ENCODE assay signal across 9 cellular contexts in genomic region chr13:110306340-110306959, GRCh38. TPM values are rescaled to one million over a fixed set of nuclear protein-coding genes. Genes with fewer than 3 reads are reported as not detected.
DNase-seq lines count a peak whose midpoint lies in the region; ATAC-seq, FAIRE-seq and TF ChIP-seq lines count a peak whose summit lies in the region.
"Had no signal": no experiment of that assay in that cellular context is flagged by ENCODE, and none has a peak within 500 bp of the region (broad histone marks: within the 10 kb centered on the region; RNA-seq: fewer than 3 reads in every experiment).

No MANE protein-coding gene starts in this region.

- TF ChIP-seq CTCF in HFFc6 (IDR thresholded peaks at IDR 0.05) (no peak), bronchial epithelial cell (IDR thresholded peaks at IDR 0.05; ENCODE audit: insufficient read depth, low read length, severe bottlenecking) (no peak)

- H3K27ac Mint-ChIP-seq in HFFc6: peak overlapping the region; percentile 62
- no peak overlapping the region for H3K27ac Mint-ChIP-seq in activated CD8-positive, alpha-beta T cell treated with anti-CD3 and anti-CD28 coated beads, Interleukin-2, amount 10 ng/mL, durations not matched to agents 7 days and 5 days
- H3K27ac Mint-ChIP-seq: activated T-helper 1 cell treated with anti-CD3 and anti-CD28 coated beads, Interleukin-12 subunit alpha, Interleukin-12 subunit beta, Interleukin-2, Interleukin-4 antibody, amounts not matched to agents 30 ng/mL and 10 ng/mL and 1 ng/mL, durations not matched to agents 14 hours and 24 hours and 36 hours had no signal

- FAIRE-seq in bronchial epithelial cell (lab: Jason Lieb, UNC): no peak

- H3K4me1 ChIP-seq in skeletal muscle satellite cell (ENCODE audit: control insufficient read depth, insufficient read depth, low read length): peaks cover 65% of the 10 kb centered on the region

- ATAC-seq in activated CD8-positive, alpha-beta T cell treated with anti-CD3 and anti-CD28 coated beads, Interleukin-2, amount 10 ng/mL, durations not matched to agents 7 days and 5 days: no peak
- ATAC-seq in GM18861 (IDR thresholded peaks at IDR 0.05; ENCODE audit: unreplicated experiment) (no peak), GM19023 (IDR thresholded peaks at IDR 0.05; ENCODE audit: unreplicated experiment) (no peak)

- H3K36me3 ChIP-seq in bronchial epithelial cell (ENCODE audit: control insufficient read depth, insufficient read depth, low read length): no peaks in the 10 kb centered on the region
- peaks cover 16% of the 10 kb centered on the region for H3K36me3 ChIP-seq in skeletal muscle satellite cell (ENCODE audit: insufficient read depth, low read length)

- CTCF ChIA-PET in activated CD8-positive, alpha-beta T cell treated with anti-CD3 and anti-CD28 coated beads, Interleukin-2, amount 10 ng/mL, durations not matched to agents 7 days and 5 days (lab: Charles Lee): no interaction called here

- H3K4me2 ChIP-seq in skeletal muscle satellite cell (ENCODE audit: low read length): peak overlapping the region; percentile 87

- peak overlapping the region; percentile 88 for H3K9ac ChIP-seq in skeletal muscle satellite cell (ENCODE audit: low read depth, low read length)

- POLR2A ChIA-PET in activated CD8-positive, alpha-beta T cell treated with anti-CD3 and anti-CD28 coated beads, Interleukin-2, amount 10 ng/mL, durations not matched to agents 7 days and 5 days (lab: Charles Lee): no interaction called here

- peaks cover 37% of the 10 kb centered on the region for H3K36me3 Mint-ChIP-seq in HFFc6 (ENCODE audit: low read depth)
- H3K36me3 Mint-ChIP-seq in activated CD8-positive, alpha-beta T cell treated with anti-CD3 and anti-CD28 coated beads, Interleukin-2, amount 10 ng/mL, durations not matched to agents 7 days and 5 days (ENCODE audit: low read depth): peaks cover 6% of the 10 kb centered on the region

- H3K4me3 Mint-ChIP-seq in HFFc6: peak overlapping the region; percentile 87
- no peak overlapping the region for H3K4me3 Mint-ChIP-seq in activated CD8-positive, alpha-beta T cell treated with anti-CD3 and anti-CD28 coated beads, Interleukin-2, amount 10 ng/mL, durations not matched to agents 7 days and 5 days
- H3K4me3 Mint-ChIP-seq: activated T-helper 1 cell treated with anti-CD3 and anti-CD28 coated beads, Interleukin-12 subunit alpha, Interleukin-12 subunit beta, Interleukin-2, Interleukin-4 antibody, amounts not matched to agents 30 ng/mL and 10 ng/mL and 1 ng/mL, durations not matched to agents 14 hours and 24 hours and 36 hours had no signal

- DNase-seq in HFFc6: no peak
- no peak for DNase-seq in bronchial epithelial cell (ENCODE audit: low read depth)
- DNase-seq in islet precursor cell: peak; percentile 65
- no peak for DNase-seq in activated CD8-positive, alpha-beta T cell treated with anti-CD3 and anti-CD28 coated beads, Interleukin-2, amount 10 ng/mL, durations not matched to agents 7 days and 5 days
- no peak for DNase-seq in T-helper 9 cell

- H3K4me3 ChIP-seq in bronchial epithelial cell (ENCODE audit: low read depth, low read length): peak overlapping the region; percentile 57
- H3K4me3 ChIP-seq in skeletal muscle satellite cell (ENCODE audit: low read length): peak overlapping the region; percentile 87

- H3K4me1 Mint-ChIP-seq in HFFc6 (ENCODE audit: low read depth): peaks cover 75% of the 10 kb centered on the region
- peaks cover 5% of the 10 kb centered on the region for H3K4me1 Mint-ChIP-seq in activated CD8-positive, alpha-beta T cell treated with anti-CD3 and anti-CD28 coated beads, Interleukin-2, amount 10 ng/mL, durations not matched to agents 7 days and 5 days (ENCODE audit: low read depth)

- no peaks in the 10 kb centered on the region for H3K9me3 ChIP-seq in skeletal muscle satellite cell (replicated peaks; ENCODE audit: low read length)

- H3K27me3 Mint-ChIP-seq in HFFc6 (ENCODE audit: insufficient read depth): peaks cover 2% of the 10 kb centered on the region; the same call in 1 of the 2 replicates
- H3K27me3 Mint-ChIP-seq in activated CD8-positive, alpha-beta T cell treated with anti-CD3 and anti-CD28 coated beads, Interleukin-2, amount 10 ng/mL, durations not matched to agents 7 days and 5 days (ENCODE audit: low read depth): peaks cover 64% of the 10 kb centered on the region

- H3K27me3 ChIP-seq in bronchial epithelial cell (ENCODE audit: control insufficient read depth, insufficient read depth, low read length): no peaks in the 10 kb centered on the region
- H3K27me3 ChIP-seq in skeletal muscle satellite cell (ENCODE audit: control insufficient read depth, insufficient read depth, low read length): no peaks in the 10 kb centered on the region

- H3K9me3 Mint-ChIP-seq in HFFc6: no peaks in the 10 kb centered on the region
- H3K9me3 Mint-ChIP-seq in activated CD8-positive, alpha-beta T cell treated with anti-CD3 and anti-CD28 coated beads, Interleukin-2, amount 10 ng/mL, durations not matched to agents 7 days and 5 days (ENCODE audit: insufficient read depth): no peaks in the 10 kb centered on the region
- H3K9me3 Mint-ChIP-seq: activated T-helper 1 cell treated with anti-CD3 and anti-CD28 coated beads, Interleukin-12 subunit alpha, Interleukin-12 subunit beta, Interleukin-2, Interleukin-4 antibody, amounts not matched to agents 30 ng/mL and 10 ng/mL and 1 ng/mL, durations not matched to agents 14 hours and 24 hours and 36 hours had no signal

RNA-seq across cellular contexts. Expression of gene COL4A1, which starts 0.5 kb away (rescaled TPM):
- total RNA-seq in HFFc6 (2021; fragmentation: NEBNext Ultra II Directional; extraction: Animal tissue kit (Norgen Biotek cat#: 25700)): 100 to 1,000 TPM; 137 to 328 (median 148) TPM
- 3.6 and 7.4 TPM in 2 replicates for total RNA-seq in bronchial epithelial cell
- 112 and 149 TPM in 2 replicates for total RNA-seq in skeletal muscle satellite cell (2012; rRNA removed)
- not detected for total RNA-seq in activated CD8-positive, alpha-beta T cell treated with anti-CD3 and anti-CD28 coated beads, Interleukin-2, amount 10 ng/mL, durations not matched to agents 7 days and 5 days
- total RNA-seq: activated T-helper 1 cell treated with anti-CD3 and anti-CD28 coated beads, Interleukin-12 subunit alpha, Interleukin-12 subunit beta, Interleukin-2, Interleukin-4 antibody, amounts not matched to agents 30 ng/mL and 10 ng/mL and 1 ng/mL, durations not matched to agents 14 hours and 24 hours and 36 hours had no signal

RNA-seq across cellular contexts. Expression of gene COL4A2, which starts 0.6 kb away (rescaled TPM):
- 100 to 1,000 TPM; 202 to 327 (median 217) TPM for total RNA-seq in HFFc6 (2021; fragmentation: NEBNext Ultra II Directional; extraction: Animal tissue kit (Norgen Biotek cat#: 25700))
- 7.6 and 21.4 TPM in 2 replicates for total RNA-seq in bronchial epithelial cell
- 75.5 and 113 TPM in 2 replicates for total RNA-seq in skeletal muscle satellite cell (2012; rRNA removed)
- total RNA-seq in activated CD8-positive, alpha-beta T cell treated with anti-CD3 and anti-CD28 coated beads, Interleukin-2, amount 10 ng/mL, durations not matched to agents 7 days and 5 days: not detected
- total RNA-seq: activated T-helper 1 cell treated with anti-CD3 and anti-CD28 coated beads, Interleukin-12 subunit alpha, Interleukin-12 subunit beta, Interleukin-2, Interleukin-4 antibody, amounts not matched to agents 30 ng/mL and 10 ng/mL and 1 ng/mL, durations not matched to agents 14 hours and 24 hours and 36 hours had no signal

Comparison
In these comparisons a context has a peak if more than half of its experiments do, and no peak if none do; other contexts are left out.
1. RNA of gene COL4A1, which starts 0.5 kb away (total RNA-seq): 137 to 328 TPM in HFFc6; 3.6 to 7.4 TPM in bronchial epithelial cell and not detected in activated CD8-positive, alpha-beta T cell treated with anti-CD3 and anti-CD28 coated beads, Interleukin-2, amount 10 ng/mL, durations not matched to agents 7 days and 5 days; every median in the first group is over 10 times any median in the second.